In genomic region chr11:64544616-64545296, GRCh38 we compare ENCODE assay signal across 25 cellular contexts. TPM values are rescaled to one million over a fixed set of nuclear protein-coding genes. Genes with fewer than 3 reads are reported as not detected.
A peak's percentile ranks its signal among the peaks of the same experiment; 100 is the strongest.
DNase-seq lines count a peak whose midpoint lies in the region; ATAC-seq and TF ChIP-seq lines count a peak whose summit lies in the region.
"Had no signal": no experiment of that assay in that cellular context is flagged by ENCODE, and none has a peak within 500 bp of the region (broad histone marks: within the 10 kb centered on the region; RNA-seq: fewer than 3 reads in every experiment).

No MANE protein-coding gene starts in this region.

- DNase-seq in natural killer cell treated with Interleukin-12 subunit alpha and Interleukin-12 subunit beta and Interleukin-15 and Interleukin-18, amount 100 ng/mL, for 72 hours (ENCODE audit: low spot score): peak; percentile 5
- DNase-seq in natural killer cell (no peak), RWPE2 (ENCODE audit: low spot score) (no peak), lower lobe of right lung (peak; percentile 10), posterior vena cava (ENCODE audit: low spot score) (no peak)
- DNase-seq in activated CD4-positive, CD25-positive, alpha-beta regulatory T cell (lab: John Stamatoyannopoulos, UW): no peak
- DNase-seq in stimulated activated CD4-positive, alpha-beta T cell treated with anti-CD3 and anti-CD28 coated beads, Interleukin-4, amount 100 ng/mL, for 4 hours: no peak
- DNase-seq: AML-193; C1 segment of cervical spinal cord; CD8-positive, alpha-beta memory T cell; H9; KG1; NCI-H1105; NCI-H146; NCI-H2029; NCI-H524 treated with DMSO at 0.1 percent for 48 hours; SHP77 had no signal

- H3K27ac ChIP-seq in RWPE2 (ENCODE audit: poor library complexity, severe bottlenecking) (peak overlapping the region; percentile 46), lower lobe of right lung (no peak overlapping the region)
- H3K27ac ChIP-seq: GM23248, HL-60, SK-N-MC had no signal

- peaks cover 5 to 15% of the 10 kb centered on the region in 2 donors for H3K27me3 Mint-ChIP-seq in natural killer cell treated with Interleukin-12 subunit alpha and Interleukin-12 subunit beta and Interleukin-15 and Interleukin-18, amount 100 ng/mL, for 72 hours
- H3K27me3 Mint-ChIP-seq in natural killer cell (ENCODE audit: low read depth in 2 of 2): peaks cover 5 to 6% of the 10 kb centered on the region in 2 donors

- no peaks in the 10 kb centered on the region for H3K4me1 Mint-ChIP-seq in natural killer cell treated with Interleukin-12 subunit alpha and Interleukin-12 subunit beta and Interleukin-15 and Interleukin-18, amount 100 ng/mL, for 72 hours (ENCODE audit: low read depth in 2 of 2)
- no peaks in the 10 kb centered on the region for H3K4me1 Mint-ChIP-seq in natural killer cell
- H3K4me1 Mint-ChIP-seq: CD8-positive, alpha-beta memory T cell had no signal

- intact Hi-C loops in natural killer cell (cut with micrococcal nuclease) (no loop called here), lower lobe of right lung (cut with DNase I) (no loop called here), posterior vena cava (cut with DNase I) (no loop called here)

- H3K27ac Mint-ChIP-seq in natural killer cell treated with Interleukin-12 subunit alpha and Interleukin-12 subunit beta and Interleukin-15 and Interleukin-18, amount 100 ng/mL, for 72 hours: no peak overlapping the region
- H3K27ac Mint-ChIP-seq in natural killer cell: no peak overlapping the region
- H3K27ac Mint-ChIP-seq: CD8-positive, alpha-beta memory T cell; H9 had no signal

- H3K27me3 ChIP-seq in RWPE2 (ENCODE audit: insufficient read depth, poor library complexity, severe bottlenecking): no peaks in the 10 kb centered on the region
- peaks cover 7% of the 10 kb centered on the region for H3K27me3 ChIP-seq in lower lobe of right lung (ENCODE audit: low read depth)

- no peak for ATAC-seq in natural killer cell treated with Interleukin-12 subunit alpha and Interleukin-12 subunit beta and Interleukin-15 and Interleukin-18, amount 100 ng/mL, for 72 hours
- ATAC-seq in natural killer cell (no peak), RWPE2 (ENCODE audit: low read depth) (no peak), lower lobe of right lung (no peak), HG03520 (IDR thresholded peaks at IDR 0.05; ENCODE audit: unreplicated experiment) (no peak)

- TF ChIP-seq CTCF in natural killer cell (IDR thresholded peaks at IDR 0.05) (no peak), RWPE2 (IDR thresholded peaks at IDR 0.05; ENCODE audit: poor library complexity, severe bottlenecking) (no peak), lower lobe of right lung (IDR thresholded peaks at IDR 0.05) (no peak)

- H3K9me3 ChIP-seq in RWPE2 (ENCODE audit: severe bottlenecking) (no peaks in the 10 kb centered on the region), lower lobe of right lung (no peaks in the 10 kb centered on the region)

- H3K36me3 Mint-ChIP-seq in natural killer cell treated with Interleukin-12 subunit alpha and Interleukin-12 subunit beta and Interleukin-15 and Interleukin-18, amount 100 ng/mL, for 72 hours: no peaks in the 10 kb centered on the region
- H3K36me3 Mint-ChIP-seq in natural killer cell: no peaks in the 10 kb centered on the region
- H3K36me3 Mint-ChIP-seq: CD8-positive, alpha-beta memory T cell had no signal

- no peaks in the 10 kb centered on the region for H3K9me3 Mint-ChIP-seq in natural killer cell treated with Interleukin-12 subunit alpha and Interleukin-12 subunit beta and Interleukin-15 and Interleukin-18, amount 100 ng/mL, for 72 hours
- no peaks in the 10 kb centered on the region for H3K9me3 Mint-ChIP-seq in natural killer cell

- H3K4me3 ChIP-seq in RWPE2 (ENCODE audit: severe bottlenecking): no peak overlapping the region
- H3K4me3 ChIP-seq in lower lobe of right lung: no peak overlapping the region
- H3K4me3 ChIP-seq: GM23248, SK-N-MC had no signal

- H3K36me3 ChIP-seq in RWPE2 (ENCODE audit: low read depth) (no peaks in the 10 kb centered on the region), lower lobe of right lung (no peaks in the 10 kb centered on the region)

- H3K4me1 ChIP-seq in RWPE2 (ENCODE audit: insufficient read depth, poor library complexity, severe bottlenecking) (peaks cover 39% of the 10 kb centered on the region), lower lobe of right lung (no peaks in the 10 kb centered on the region)

- H3K4me3 Mint-ChIP-seq in natural killer cell treated with Interleukin-12 subunit alpha and Interleukin-12 subunit beta and Interleukin-15 and Interleukin-18, amount 100 ng/mL, for 72 hours: no peak overlapping the region
- no peak overlapping the region for H3K4me3 Mint-ChIP-seq in natural killer cell
- H3K4me3 Mint-ChIP-seq: CD8-positive, alpha-beta memory T cell; H9 had no signal

RNA-seq across cellular contexts. Expression of gene SLC22A11, which starts 11.0 kb away (rescaled TPM):
- total RNA-seq in natural killer cell treated with Interleukin-12 subunit alpha and Interleukin-12 subunit beta and Interleukin-15 and Interleukin-18, amount 100 ng/mL, for 72 hours: not detected
- total RNA-seq in natural killer cell (not detected), lower lobe of right lung (not detected), posterior vena cava (under 1 TPM; 0.28 to 0.29 TPM)
- total RNA-seq: Calu3; CD8-positive, alpha-beta memory T cell; Daoy; GM23248; H9; HT1080 had no signal

RNA-seq across cellular contexts. Expression of gene SLC22A12, which starts 46.3 kb away (rescaled TPM):
- total RNA-seq in natural killer cell treated with Interleukin-12 subunit alpha and Interleukin-12 subunit beta and Interleukin-15 and Interleukin-18, amount 100 ng/mL, for 72 hours: not detected
- total RNA-seq in natural killer cell (not detected), lower lobe of right lung (not detected), posterior vena cava (not detected)
- total RNA-seq: Calu3; CD8-positive, alpha-beta memory T cell; Daoy; GM23248; H9; HT1080; OCI-LY7 had no signal

Comparison
In these comparisons a context has a peak if more than half of its experiments do, and no peak if none do; other contexts are left out.
1. DNase-seq: peak in natural killer cell treated with Interleukin-12 subunit alpha and Interleukin-12 subunit beta and Interleukin-15 and Interleukin-18, amount 100 ng/mL, for 72 hours (single experiment) and lower lobe of right lung (single experiment); none in natural killer cell (single experiment), RWPE2 (single experiment), activated CD4-positive, CD25-positive, alpha-beta regulatory T cell (0 of 4), posterior vena cava (single experiment) and stimulated activated CD4-positive, alpha-beta T cell treated with anti-CD3 and anti-CD28 coated beads, Interleukin-4, amount 100 ng/mL, for 4 hours (0 of 2).